ENCODE assay signal across 1 cellular context in genomic region chr15:67132276-67132675, GRCh38.
TF ChIP-seq lines count a peak whose summit lies in the region.

No MANE protein-coding gene starts in this region.

TF ChIP-seq in HepG2, 621 proteins besides CTCF, POLR2A, EP300 and RAD21:
- TF ChIP-seq KIAA2018 (CRISPR knock-in tag; IDR thresholded peaks at IDR 0.05; ENCODE audit: borderline replicate concordance) (no peak), CREBL2 (CRISPR knock-in tag; IDR thresholded peaks at IDR 0.05; ENCODE audit: borderline replicate concordance) (no peak), AKNA (CRISPR knock-in tag; IDR thresholded peaks at IDR 0.05; ENCODE audit: borderline replicate concordance) (no peak), ARID5B (CRISPR knock-in tag; IDR thresholded peaks at IDR 0.05) (no peak), MTERF4 (CRISPR knock-in tag; IDR thresholded peaks at IDR 0.05) (no peak), ARID4A (CRISPR knock-in tag; IDR thresholded peaks at IDR 0.05; ENCODE audit: borderline replicate concordance) (no peak), CSRNP2 (CRISPR knock-in tag; conservative IDR thresholded peaks at IDR 0.05; ENCODE audit: low read depth) (no peak), KMT2A (CRISPR knock-in tag; IDR thresholded peaks at IDR 0.05) (no peak), DR1 (CRISPR knock-in tag; IDR thresholded peaks at IDR 0.05) (no peak), ZFP90 (CRISPR knock-in tag; IDR thresholded peaks at IDR 0.05; ENCODE audit: borderline replicate concordance) (no peak), MXD1 (CRISPR knock-in tag; IDR thresholded peaks at IDR 0.05) (no peak), ZNF235 (CRISPR knock-in tag; IDR thresholded peaks at IDR 0.05; ENCODE audit: borderline replicate concordance) (no peak), HMG20A (CRISPR knock-in tag; IDR thresholded peaks at IDR 0.05; ENCODE audit: borderline replicate concordance) (no peak), TEAD2 (CRISPR knock-in tag; IDR thresholded peaks at IDR 0.05) (no peak), MXD3 (CRISPR knock-in tag; IDR thresholded peaks at IDR 0.05) (no peak), ZNF747 (CRISPR knock-in tag; IDR thresholded peaks at IDR 0.05; ENCODE audit: borderline replicate concordance) (no peak), FOXJ3 (CRISPR knock-in tag; IDR thresholded peaks at IDR 0.05; ENCODE audit: borderline replicate concordance) (no peak)
TF ChIP-seq in HepG2: peak in this region for 0.
